1 cellular context compared by ENCODE assay signal in genomic region chr10:97596101-97597055, GRCh38.
TF ChIP-seq lines count a peak whose summit lies in the region.

No MANE protein-coding gene starts in this region.

TF ChIP-seq in K562, 482 proteins besides CTCF, POLR2A, EP300 and RAD21:
- TF ChIP-seq ARID1B (IDR thresholded peaks at IDR 0.05) (peak; percentile 37; the same call in 1 of the 2 replicates), ZNF780A (CRISPR knock-in tag; IDR thresholded peaks at IDR 0.05) (no peak), HNRNPLL (IDR thresholded peaks at IDR 0.05; ENCODE audit: low read depth, low read length, poor library complexity, severe bottlenecking) (no peak), ZNF347 (CRISPR knock-in tag; IDR thresholded peaks at IDR 0.05; ENCODE audit: low read depth) (no peak), EZH2 (IDR thresholded peaks at IDR 0.05; ENCODE audit: borderline replicate concordance, low read depth, low read length) (no peak), SAFB (IDR thresholded peaks at IDR 0.05; ENCODE audit: borderline replicate concordance, low read depth, low read length) (no peak), BRD9 (IDR thresholded peaks at IDR 0.05; ENCODE audit: low read depth, partially characterized antibody) (no peak), NRF1 (conservative IDR thresholded peaks at IDR 0.05 in 1 of 2, IDR thresholded peaks at IDR 0.05 in 1 of 2) (no peak), LCOR (CRISPR knock-in tag; IDR thresholded peaks at IDR 0.05) (no peak), ZNF785 (CRISPR knock-in tag; IDR thresholded peaks at IDR 0.05) (no peak), ZNF740 (CRISPR knock-in tag; IDR thresholded peaks at IDR 0.05) (no peak), ZNF740 (tag; IDR thresholded peaks at IDR 0.05) (no peak), SMAD2 (IDR thresholded peaks at IDR 0.05; ENCODE audit: low read depth, low read length) (no peak), FOSL1 (tag; conservative IDR thresholded peaks at IDR 0.05) (peak; percentile 66), ZNF3 (CRISPR knock-in tag; IDR thresholded peaks at IDR 0.05) (no peak), ZNF707 (CRISPR knock-in tag; conservative IDR thresholded peaks at IDR 0.05) (no peak), CCAR2 (IDR thresholded peaks at IDR 0.05; ENCODE audit: low read depth, low read length) (no peak), HMBOX1 (IDR thresholded peaks at IDR 0.05) (no peak), KDM5B (IDR thresholded peaks at IDR 0.05; ENCODE audit: insufficient replicate concordance, low read depth, low read length) (no peak), JUND (IDR thresholded peaks at IDR 0.05; ENCODE audit: borderline replicate concordance, low read depth, low read length) (peak; percentile 60; the same call in 1 of the 2 replicates), JUND (tag; IDR thresholded peaks at IDR 0.05; ENCODE audit: borderline replicate concordance, low read depth, low read length) (no peak; the same call in 2 of the 3 replicates), ATF3 (IDR thresholded peaks at IDR 0.05) (peak; percentile 56), ATF3 (CRISPR knock-in tag; conservative IDR thresholded peaks at IDR 0.05) (no peak), SMARCB1 (IDR thresholded peaks at IDR 0.05; ENCODE audit: insufficient read length, low read depth) (no peak), KDM1A (IDR thresholded peaks at IDR 0.05) (no peak), EGR1 (conservative IDR thresholded peaks at IDR 0.05) (no peak), CBFA2T3 (IDR thresholded peaks at IDR 0.05) (peak; percentile 19; the same call in 1 of the 2 replicates), MAFK (IDR thresholded peaks at IDR 0.05; ENCODE audit: low read length) (no peak), MAFG (tag; conservative IDR thresholded peaks at IDR 0.05) (no peak), ETV5 (CRISPR knock-in tag; IDR thresholded peaks at IDR 0.05; ENCODE audit: low read depth) (no peak), IFI16 (CRISPR knock-in tag; IDR thresholded peaks at IDR 0.05) (no peak), SMARCE1 (IDR thresholded peaks at IDR 0.05) (0 out of 2 replicates have a peak, but pooled peaks have one; percentile 23), SMARCA4 (IDR thresholded peaks at IDR 0.05) (peak; percentile 43; the same call in 1 of the 2 replicates), CREM (IDR thresholded peaks at IDR 0.05; ENCODE audit: low read depth) (no peak), CCNT2 (IDR thresholded peaks at IDR 0.05; ENCODE audit: borderline replicate concordance, extremely low read depth, insufficient read length, low read depth, low read length) (no peak), RBM14 (IDR thresholded peaks at IDR 0.05; ENCODE audit: borderline replicate concordance, insufficient read depth, low read depth, low read length) (no peak)
- TF ChIP-seq, protein P1, sequence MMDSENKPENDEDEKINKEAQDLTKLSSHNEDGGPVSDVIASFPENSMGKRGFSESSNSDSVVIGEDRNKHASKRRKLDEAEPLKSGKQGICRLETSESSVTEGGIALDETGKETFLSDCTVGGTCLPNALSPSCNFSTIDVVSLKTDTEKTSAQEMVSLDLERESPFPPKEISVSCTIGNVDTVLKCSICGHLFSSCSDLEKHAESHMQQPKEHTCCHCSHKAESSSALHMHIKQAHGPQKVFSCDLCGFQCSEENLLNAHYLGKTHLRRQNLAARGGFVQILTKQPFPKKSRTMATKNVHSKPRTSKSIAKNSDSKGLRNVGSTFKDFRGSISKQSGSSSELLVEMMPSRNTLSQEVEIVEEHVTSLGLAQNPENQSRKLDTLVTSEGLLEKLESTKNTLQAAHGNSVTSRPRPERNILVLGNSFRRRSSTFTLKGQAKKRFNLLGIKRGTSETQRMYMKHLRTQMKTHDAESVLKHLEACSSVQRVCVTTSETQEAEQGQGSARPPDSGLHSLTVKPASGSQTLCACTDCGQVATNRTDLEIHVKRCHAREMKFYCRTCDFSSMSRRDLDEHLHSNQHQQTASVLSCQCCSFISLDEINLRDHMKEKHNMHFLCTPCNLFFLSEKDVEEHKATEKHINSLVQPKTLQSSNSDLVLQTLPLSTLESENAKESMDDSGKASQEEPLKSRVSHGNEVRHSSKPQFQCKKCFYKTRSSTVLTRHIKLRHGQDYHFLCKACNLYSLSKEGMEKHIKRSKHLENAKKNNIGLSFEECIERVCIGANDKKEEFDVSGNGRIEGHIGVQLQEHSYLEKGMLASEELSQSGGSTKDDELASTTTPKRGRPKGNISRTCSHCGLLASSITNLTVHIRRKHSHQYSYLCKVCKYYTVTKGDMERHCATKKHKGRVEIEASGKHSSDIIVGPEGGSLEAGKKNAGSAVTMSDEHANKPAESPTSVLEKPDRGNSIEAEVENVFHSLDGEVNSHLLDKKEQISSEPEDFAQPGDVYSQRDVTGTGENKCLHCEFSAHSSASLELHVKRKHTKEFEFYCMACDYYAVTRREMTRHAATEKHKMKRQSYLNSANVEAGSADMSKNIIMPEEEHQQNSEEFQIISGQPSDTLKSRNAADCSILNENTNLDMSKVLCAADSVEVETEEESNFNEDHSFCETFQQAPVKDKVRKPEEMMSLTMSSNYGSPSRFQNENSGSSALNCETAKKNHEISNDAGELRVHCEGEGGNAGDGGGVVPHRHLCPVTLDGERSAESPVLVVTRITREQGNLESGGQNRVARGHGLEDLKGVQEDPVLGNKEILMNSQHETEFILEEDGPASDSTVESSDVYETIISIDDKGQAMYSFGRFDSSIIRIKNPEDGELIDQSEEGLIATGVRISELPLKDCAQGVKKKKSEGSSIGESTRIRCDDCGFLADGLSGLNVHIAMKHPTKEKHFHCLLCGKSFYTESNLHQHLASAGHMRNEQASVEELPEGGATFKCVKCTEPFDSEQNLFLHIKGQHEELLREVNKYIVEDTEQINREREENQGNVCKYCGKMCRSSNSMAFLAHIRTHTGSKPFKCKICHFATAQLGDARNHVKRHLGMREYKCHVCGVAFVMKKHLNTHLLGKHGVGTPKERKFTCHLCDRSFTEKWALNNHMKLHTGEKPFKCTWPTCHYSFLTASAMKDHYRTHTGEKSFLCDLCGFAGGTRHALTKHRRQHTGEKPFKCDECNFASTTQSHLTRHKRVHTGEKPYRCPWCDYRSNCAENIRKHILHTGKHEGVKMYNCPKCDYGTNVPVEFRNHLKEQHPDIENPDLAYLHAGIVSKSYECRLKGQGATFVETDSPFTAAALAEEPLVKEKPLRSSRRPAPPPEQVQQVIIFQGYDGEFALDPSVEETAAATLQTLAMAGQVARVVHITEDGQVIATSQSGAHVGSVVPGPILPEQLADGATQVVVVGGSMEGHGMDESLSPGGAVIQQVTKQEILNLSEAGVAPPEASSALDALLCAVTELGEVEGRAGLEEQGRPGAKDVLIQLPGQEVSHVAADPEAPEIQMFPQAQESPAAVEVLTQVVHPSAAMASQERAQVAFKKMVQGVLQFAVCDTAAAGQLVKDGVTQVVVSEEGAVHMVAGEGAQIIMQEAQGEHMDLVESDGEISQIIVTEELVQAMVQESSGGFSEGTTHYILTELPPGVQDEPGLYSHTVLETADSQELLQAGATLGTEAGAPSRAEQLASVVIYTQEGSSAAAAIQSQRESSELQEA (IDR thresholded peaks at IDR 0.05; ENCODE audit: low read depth): no peak
